ENCODE assay signal across 9 cellular contexts in genomic region chr5:64766934-64767333, GRCh38. TPM values are rescaled to one million over a fixed set of nuclear protein-coding genes. Genes with fewer than 3 reads are reported as not detected.
DNase-seq lines count a peak whose midpoint lies in the region; ATAC-seq and TF ChIP-seq lines count a peak whose summit lies in the region.
"Had no signal": no experiment of that assay in that cellular context is flagged by ENCODE, and none has a peak within 500 bp of the region (broad histone marks: within the 10 kb centered on the region; RNA-seq: fewer than 3 reads in every experiment).

No MANE protein-coding gene starts in this region.

- no peak overlapping the region for H3K27ac Mint-ChIP-seq in activated T-cell treated with anti-CD3 and anti-CD28 coated beads, Interleukin-2, amount 50 U/mL, for 24 hours
- peak overlapping the region; percentile 38 for H3K27ac Mint-ChIP-seq in WTC11

- no peaks in the 10 kb centered on the region for H3K9me2 ChIP-seq in hepatocyte (replicated peaks; ENCODE audit: insufficient read depth)

- H3K4me1 Mint-ChIP-seq in activated T-cell treated with anti-CD3 and anti-CD28 coated beads, Interleukin-2, amount 50 U/mL, for 24 hours (ENCODE audit: low read depth), result peaks cover 49% of the 10 kb centered on the region
- H3K4me1 Mint-ChIP-seq in WTC11, result peaks cover 24% of the 10 kb centered on the region

- TF ChIP-seq CTCF in WTC11 (IDR thresholded peaks at IDR 0.05) (no peak), hepatocyte (IDR thresholded peaks at IDR 0.05; ENCODE audit: poor library complexity) (no peak), body of pancreas (IDR thresholded peaks at IDR 0.05) (no peak)

- H3K36me3 Mint-ChIP-seq in activated T-cell treated with anti-CD3 and anti-CD28 coated beads, Interleukin-2, amount 50 U/mL, for 24 hours (ENCODE audit: low read depth), result peaks cover 56% of the 10 kb centered on the region
- H3K36me3 Mint-ChIP-seq in WTC11, result peaks cover 11% of the 10 kb centered on the region

- peaks cover 5% of the 10 kb centered on the region for H4K20me1 ChIP-seq in hepatocyte (ENCODE audit: insufficient read depth, poor library complexity, severe bottlenecking)

- H3K4me3 ChIP-seq in hepatocyte (peak overlapping the region; percentile 51), stomach smooth muscle (ENCODE audit: low read length in 2 of 2) (peak overlapping the region; percentile 97 to 98), body of pancreas (no peak overlapping the region)

- H3K4me2 ChIP-seq in hepatocyte, result peak overlapping the region; percentile 88

- intact Hi-C loops in body of pancreas (cut with DNase I), result no loop called here

- H3K4me1 ChIP-seq in hepatocyte (ENCODE audit: insufficient read depth), result peaks cover 35% of the 10 kb centered on the region
- peaks cover 15% of the 10 kb centered on the region for H3K4me1 ChIP-seq in stomach smooth muscle (ENCODE audit: control insufficient read depth, insufficient read depth, low read length)
- H3K4me1 ChIP-seq in body of pancreas, result peaks cover 33% of the 10 kb centered on the region

- no peaks in the 10 kb centered on the region for H3K9me3 ChIP-seq in hepatocyte (ENCODE audit: low read depth)
- no peaks in the 10 kb centered on the region for H3K9me3 ChIP-seq in stomach smooth muscle (ENCODE audit: control insufficient read depth in 2 of 2, low read length in 2 of 2)
- H3K9me3 ChIP-seq in body of pancreas, result no peaks in the 10 kb centered on the region

- peaks cover 91% of the 10 kb centered on the region for H3K79me2 ChIP-seq in hepatocyte

- H3K27me3 ChIP-seq in hepatocyte, result no peaks in the 10 kb centered on the region
- no peaks in the 10 kb centered on the region for H3K27me3 ChIP-seq in stomach smooth muscle (ENCODE audit: control insufficient read depth in 1 of 2, insufficient read depth in 2 of 2, low read length in 2 of 2)
- no peaks in the 10 kb centered on the region for H3K27me3 ChIP-seq in body of pancreas

- no peak for TF ChIP-seq POLR2A in body of pancreas (IDR thresholded peaks at IDR 0.05)

- peak overlapping the region; percentile 89 for H3K27ac ChIP-seq in hepatocyte
- no peak overlapping the region for H3K27ac ChIP-seq in stomach smooth muscle (ENCODE audit: low read length)
- H3K27ac ChIP-seq in body of pancreas, result no peak overlapping the region

- H3K9me3 Mint-ChIP-seq in activated T-cell treated with anti-CD3 and anti-CD28 coated beads, Interleukin-2, amount 50 U/mL, for 24 hours, result no peaks in the 10 kb centered on the region
- H3K9me3 Mint-ChIP-seq in WTC11, result no peaks in the 10 kb centered on the region

- peak overlapping the region; percentile 97 for H3K4me3 Mint-ChIP-seq in activated T-cell treated with anti-CD3 and anti-CD28 coated beads, Interleukin-2, amount 50 U/mL, for 24 hours
- peak overlapping the region; percentile 100 for H3K4me3 Mint-ChIP-seq in WTC11

- POLR2A ChIA-PET in WTC11 (lab: Charles Lee), result interaction anchor here (1.4 kb wide), 1 partner anchor 87 kb away, joined by 3 read pairs; no protein-coding TSS in a partner anchor

- DNase-seq in activated T-cell treated with anti-CD3 and anti-CD28 coated beads, Interleukin-2, amount 50 U/mL, for 24 hours, result no peak
- DNase-seq in activated T-cell treated with anti-CD3 and anti-CD28 coated beads, Interleukin-2, amount 50 U/mL, for 1 hour, result no peak
- no peak for DNase-seq in WTC11 (ENCODE audit: low spot score)
- no peak for DNase-seq in hepatocyte (ENCODE audit: low spot score)
- DNase-seq in body of pancreas, result no peak
- no peak for DNase-seq in cortex of kidney (lab: John Stamatoyannopoulos, UW)

- no peak overlapping the region for H2AFZ ChIP-seq in hepatocyte

- H3K36me3 ChIP-seq in hepatocyte (replicated peaks; ENCODE audit: insufficient read depth, low read depth) (no peaks in the 10 kb centered on the region), stomach smooth muscle (ENCODE audit: control insufficient read depth in 2 of 2, insufficient read depth in 2 of 2, low read length in 2 of 2) (no peaks in the 10 kb centered on the region), body of pancreas (replicated peaks in 1 of 2; ENCODE audit: insufficient read depth in 1 of 2, low read depth in 2 of 2) (no peaks in the 10 kb centered on the region)

- peak overlapping the region; percentile 62 to 95 for H3K9ac ChIP-seq in stomach smooth muscle (ENCODE audit: low read length in 2 of 2)

- CTCF ChIA-PET in WTC11 (lab: Charles Lee), result interaction anchor here (1.4 kb wide), 1 partner anchor 129 kb away, joined by 3 read pairs; no protein-coding TSS in a partner anchor

- ATAC-seq in WTC11, result no peak
- ATAC-seq in GM21786 (IDR thresholded peaks at IDR 0.05; ENCODE audit: unreplicated experiment), result no peak
- no peak for ATAC-seq in body of pancreas
- ATAC-seq: Right ventricle myocardium inferior had no signal

- no peaks in the 10 kb centered on the region for H3K27me3 Mint-ChIP-seq in activated T-cell treated with anti-CD3 and anti-CD28 coated beads, Interleukin-2, amount 50 U/mL, for 24 hours
- H3K27me3 Mint-ChIP-seq in WTC11 (ENCODE audit: low read depth), result no peaks in the 10 kb centered on the region

- 91% methylated on average over 2 of the region's 2 CpGs for WGBS in hepatocyte (ENCODE audit: low lambda C conversion rate, missing lambda C conversion rate)
- 76% methylated on average over 2 of the region's 2 CpGs for WGBS in body of pancreas, 2 donors

TF ChIP-seq in WTC11, 78 proteins besides CTCF, POLR2A, EP300 and RAD21:
- TF ChIP-seq NFATC4 (CRISPR knock-in tag; IDR thresholded peaks at IDR 0.05), result no peak
- TF ChIP-seq ZNF423 (CRISPR knock-in tag; IDR thresholded peaks at IDR 0.05), result no peak
- no peak for TF ChIP-seq CBFB (CRISPR knock-in tag; IDR thresholded peaks at IDR 0.05; ENCODE audit: low read depth)
- no peak for TF ChIP-seq ZNF396 (CRISPR knock-in tag; IDR thresholded peaks at IDR 0.05; ENCODE audit: borderline replicate concordance)
- TF ChIP-seq ATF6 (CRISPR knock-in tag; IDR thresholded peaks at IDR 0.05), result no peak
- TF ChIP-seq GABPB1 (CRISPR knock-in tag; IDR thresholded peaks at IDR 0.05), result no peak
- no peak for TF ChIP-seq FOXJ3 (CRISPR knock-in tag; IDR thresholded peaks at IDR 0.05; ENCODE audit: borderline replicate concordance)
- TF ChIP-seq ESRRA (CRISPR knock-in tag; IDR thresholded peaks at IDR 0.05; ENCODE audit: borderline replicate concordance), result no peak
- TF ChIP-seq MXD4 (CRISPR knock-in tag; IDR thresholded peaks at IDR 0.05; ENCODE audit: borderline replicate concordance), result no peak
- TF ChIP-seq FOXK1 (CRISPR knock-in tag; IDR thresholded peaks at IDR 0.05), result no peak
- TF ChIP-seq ATF1 (CRISPR knock-in tag; IDR thresholded peaks at IDR 0.05), result no peak
- no peak for TF ChIP-seq JUN (CRISPR knock-in tag; IDR thresholded peaks at IDR 0.05)

RNA-seq across cellular contexts. Expression of gene SREK1IP1, which starts 1.6 kb away (rescaled TPM):
- 24.3 to 26.5 TPM (median 26.2 TPM) in 3 replicates for total RNA-seq in WTC11 (2021)
- 18.7 and 19.6 TPM in 2 replicates for total RNA-seq in hepatocyte
- polyA plus RNA-seq in hepatocyte, result 27.3 and 29.3 TPM in 2 replicates
- total RNA-seq in body of pancreas, result 1 to 10 TPM; 5.3 to 5.7 TPM

RNA-seq across cellular contexts. Expression of gene CWC27, which starts 1.8 kb away (rescaled TPM):
- total RNA-seq in WTC11 (2021), result 39.2 to 42.7 TPM (median 40.5 TPM) in 3 replicates
- total RNA-seq in hepatocyte, result 15.8 and 21.6 TPM in 2 replicates
- 28.8 and 32.5 TPM in 2 replicates for polyA plus RNA-seq in hepatocyte
- total RNA-seq in body of pancreas, result 10 to 100 TPM; 10.9 to 14.0 TPM

Comparison
In these comparisons a context has a peak if more than half of its experiments do, and no peak if none do; other contexts are left out.
1. H3K4me3 ChIP-seq: peak in hepatocyte (single experiment) and stomach smooth muscle (2 of 2); none in body of pancreas (0 of 2).